Comparison of ENCODE assay signal across 8 cellular contexts in genomic region chr2:131104487-131105155, GRCh38. TPM values are rescaled to one million over a fixed set of nuclear protein-coding genes. Genes with fewer than 3 reads are reported as not detected.
A peak's percentile ranks its signal among the peaks of the same experiment; 100 is the strongest.
DNase-seq lines count a peak whose midpoint lies in the region; ATAC-seq and TF ChIP-seq lines count a peak whose summit lies in the region.

No MANE protein-coding gene starts in this region.

- peaks cover 0 to 19% (median 4%) of the 10 kb centered on the region in 4 donors for H3K4me1 ChIP-seq in right lobe of liver

- TF ChIP-seq POLR2A in right lobe of liver (IDR thresholded peaks at IDR 0.05), result no peak

- H3K4me3 ChIP-seq in right lobe of liver, result peak overlapping the region; percentile 83 to 97 (median 84)

- H3K27ac ChIP-seq in cingulate gyrus (ENCODE audit: low read depth, low read length) (peak overlapping the region; percentile 97), right lobe of liver (peak overlapping the region; percentile 88 to 97 (median 92))

- ATAC-seq in GM18861 (IDR thresholded peaks at IDR 0.05; ENCODE audit: unreplicated experiment), result peak; percentile 60
- ATAC-seq in HG03060 (IDR thresholded peaks at IDR 0.05; ENCODE audit: low read depth, unreplicated experiment), result peak; percentile 38
- peak; percentile 71 to 76 for ATAC-seq in activated CD4-positive, CD25-positive, alpha-beta regulatory T cell treated with anti-CD3 and anti-CD28 coated beads, Interleukin-2, amount 50 U/mL, for 24 hours
- peak; percentile 56 to 70 (median 60) for ATAC-seq in right lobe of liver

- no peaks in the 10 kb centered on the region for H3K36me3 ChIP-seq in right lobe of liver

- H3K9me3 ChIP-seq in right lobe of liver, result no peaks in the 10 kb centered on the region

- no peaks in the 10 kb centered on the region for H3K27me3 ChIP-seq in right lobe of liver

- under 1% methylated on average over 20 of the region's 20 CpGs for WGBS in right lobe of liver (ENCODE audit: insufficient coverage, low coverage, low lambda C conversion rate, missing lambda C conversion rate)

- DNase-seq in AG08396 (ENCODE audit: low spot score), result peak; percentile 73
- DNase-seq in NCI-H2171 (lab: John Stamatoyannopoulos, UW), result peak; percentile 83
- DNase-seq in right lobe of liver, result peak; percentile 41 to 62 (median 55)
- peak; percentile 24 for DNase-seq in stimulated activated CD8-positive, alpha-beta memory T cell treated with anti-CD3 and anti-CD28 coated beads, Interleukin-12 subunit alpha, Interleukin-12 subunit beta, amount 100 ng/mL, for 4 hours (ENCODE audit: low read depth)

- no peak for TF ChIP-seq CTCF in right lobe of liver (IDR thresholded peaks at IDR 0.05)

- intact Hi-C loops in right lobe of liver (cut with DNase I), result no loop called here

RNA-seq across cellular contexts. Expression of gene PLEKHB2, which starts 0.5 kb away (rescaled TPM):
- total RNA-seq in right lobe of liver, result 10 to 100 TPM in 4 of 6 experiments, 1 to 10 TPM in 2; 8.9 to 22.3 (median 17.5) TPM

RNA-seq across cellular contexts. Expression of gene FAM168B, which starts 11.4 kb away (rescaled TPM):
- 10 to 100 TPM; 28.1 to 69.7 (median 33.9) TPM for total RNA-seq in right lobe of liver

Comparison
In these comparisons a context has a peak if more than half of its experiments do, and no peak if none do; other contexts are left out.
1. Peak in every context shown above with its lines: DNase-seq, ATAC-seq, H3K4me3 ChIP-seq and H3K27ac ChIP-seq.
2. DNase-seq: peak in every context shown above with its lines; median percentile 83 in NCI-H2171; 73 in AG08396; 55 in right lobe of liver; 24 in stimulated activated CD8-positive, alpha-beta memory T cell treated with anti-CD3 and anti-CD28 coated beads, Interleukin-12 subunit alpha, Interleukin-12 subunit beta, amount 100 ng/mL, for 4 hours.